12 cellular contexts compared by ENCODE assay signal in the genomic region with DNA sequence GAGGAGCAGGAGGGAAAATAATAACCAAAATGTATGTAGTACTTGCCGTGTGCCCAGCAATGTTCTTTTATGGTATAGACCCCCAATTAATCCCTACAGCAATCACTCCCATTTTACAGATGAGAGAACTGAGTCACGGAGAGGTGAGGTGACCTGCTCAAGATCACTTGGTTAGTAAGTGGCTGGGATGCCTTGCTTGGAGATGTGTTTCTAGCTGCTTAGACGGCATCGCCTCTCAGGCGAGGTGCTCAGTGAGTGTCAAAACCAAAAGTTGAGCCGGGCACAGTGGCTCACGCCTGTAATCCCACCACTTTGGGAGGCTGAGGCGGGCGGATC.
DNase-seq lines count a peak whose midpoint lies in the region; ATAC-seq and TF ChIP-seq lines count a peak whose summit lies in the region.
"Had no signal": no experiment of that assay in that cellular context is flagged by ENCODE, and none has a peak within 500 bp of the region (broad histone marks: within the 10 kb centered on the region; RNA-seq: fewer than 3 reads in every experiment).

No MANE protein-coding gene starts in this region.

- peaks cover 50% of the 10 kb centered on the region for H3K4me1 ChIP-seq in ACC112 (ENCODE audit: control insufficient read depth, insufficient read depth, low read length, unreplicated experiment)
- H3K4me1 ChIP-seq in ascending aorta, result peaks cover 8 to 38% of the 10 kb centered on the region in 2 donors
- H3K4me1 ChIP-seq in lower lobe of right lung, result peaks cover 64% of the 10 kb centered on the region
- peaks cover 14 to 98% (median 73%) of the 10 kb centered on the region in 6 donors for H3K4me1 ChIP-seq in spleen

- H3K4me3 ChIP-seq in ACC112 (ENCODE audit: low read depth, low read length) (no peak overlapping the region), ascending aorta (no peak overlapping the region), lower lobe of right lung (no peak overlapping the region), spleen (no peak overlapping the region)

- DNase-seq in ascending aorta (ENCODE audit: low spot score in 2 of 2) (no peak), lower lobe of right lung (no peak), spleen (no peak), 8988T (no peak), activated gamma-delta T cell treated with Interleukin-2 at 50 U/mL for 16 hours (no peak)
- DNase-seq: activated CD4-positive, alpha-beta T cell treated with anti-CD3 and anti-CD28 coated beads, Interleukin-2, amount 50 U/mL, for 48 hours; Kasumi-1; left ventricle myocardium superior; stimulated activated naive B cell treated with anti-CD40 and anti-IgM and Interleukin-4, amounts not matched to agents 10 μg/mL and 1 μg/mL and 100 μg/mL, for 72 hours had no signal

- H3K27ac ChIP-seq in ACC112 (ENCODE audit: low read depth, low read length) (0 out of 2 replicates have a peak overlapping the region, but pooled peaks have one; percentile 37), ascending aorta (peak overlapping the region; percentile 77 to 93), lower lobe of right lung (peak overlapping the region; percentile 67), spleen (peak overlapping the region; percentile 61 to 89 (median 81))

- TF ChIP-seq CTCF in ascending aorta (IDR thresholded peaks at IDR 0.05) (no peak), lower lobe of right lung (IDR thresholded peaks at IDR 0.05) (no peak), spleen (IDR thresholded peaks at IDR 0.05 in 8 of 11, conservative IDR thresholded peaks at IDR 0.05 in 3 of 11) (no peak)

- H3K27me3 ChIP-seq in ACC112 (ENCODE audit: insufficient read depth, low read length) (no peaks in the 10 kb centered on the region), ascending aorta (no peaks in the 10 kb centered on the region), lower lobe of right lung (ENCODE audit: low read depth) (no peaks in the 10 kb centered on the region), spleen (replicated peaks in 1 of 7) (no peaks in the 10 kb centered on the region)

- intact Hi-C loops in ascending aorta (cut with DNase I) (no loop called here), lower lobe of right lung (cut with DNase I) (no loop called here), spleen (cut with DNase I; ENCODE audit: low total_unique reads) (no loop called here)

- TF ChIP-seq POLR2A in spleen (IDR thresholded peaks at IDR 0.05), result no peak

- 74 to 88% (median 79%) methylated on average over 9 of the region's 9 CpGs for WGBS in spleen, 5 donors

- H2AFZ ChIP-seq in ACC112 (ENCODE audit: low read length, unreplicated experiment), result no peak overlapping the region

- no peaks in the 10 kb centered on the region for H3K36me3 ChIP-seq in ACC112 (ENCODE audit: insufficient read depth, low read length)
- H3K36me3 ChIP-seq in ascending aorta, result no peaks in the 10 kb centered on the region
- no peaks in the 10 kb centered on the region for H3K36me3 ChIP-seq in lower lobe of right lung
- no peaks in the 10 kb centered on the region for H3K36me3 ChIP-seq in spleen

- H3K9me3 ChIP-seq in ascending aorta, result no peaks in the 10 kb centered on the region
- no peaks in the 10 kb centered on the region for H3K9me3 ChIP-seq in lower lobe of right lung
- H3K9me3 ChIP-seq in spleen, result no peaks in the 10 kb centered on the region

- no peak for ATAC-seq in lower lobe of right lung
- no peak for ATAC-seq in HG02938 (IDR thresholded peaks at IDR 0.05; ENCODE audit: unreplicated experiment)
- ATAC-seq in GM21576 (IDR thresholded peaks at IDR 0.05; ENCODE audit: unreplicated experiment), result no peak
- ATAC-seq: left ventricle myocardium superior; stimulated activated naive B cell treated with anti-CD40 and anti-IgM and Interleukin-4, amounts not matched to agents 10 μg/mL and 1 μg/mL and 100 μg/mL, for 72 hours had no signal

- peaks cover 3% of the 10 kb centered on the region for H3K79me2 ChIP-seq in ACC112 (ENCODE audit: control insufficient read depth, insufficient read depth, low read length, unreplicated experiment)
